ENCODE assay signal across 1 cellular context in the genomic region with DNA sequence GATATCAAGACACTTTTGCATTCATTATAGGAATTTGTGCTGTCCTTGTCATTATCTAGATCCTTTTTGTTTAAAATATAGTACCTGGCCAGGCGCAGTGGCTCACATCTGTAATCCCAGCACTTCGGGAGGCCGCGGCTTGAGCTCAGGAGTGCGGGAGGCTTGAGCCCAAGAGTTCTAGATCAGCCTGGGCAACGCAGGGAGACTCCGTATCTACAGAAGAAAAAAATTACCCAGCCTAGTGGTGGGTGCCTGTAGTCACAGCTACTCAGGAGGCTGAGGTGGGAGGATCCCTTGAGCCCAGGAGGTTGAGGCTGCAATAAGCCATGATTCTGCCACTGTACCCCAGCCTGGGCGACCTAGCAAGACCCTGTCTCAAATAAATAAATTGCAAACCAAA.
TF ChIP-seq lines count a peak whose summit lies in the region.

No MANE protein-coding gene starts in this region.

TF ChIP-seq in K562, 482 proteins besides CTCF, POLR2A, EP300 and RAD21 (continued from another document):
- TF ChIP-seq, protein P1, sequence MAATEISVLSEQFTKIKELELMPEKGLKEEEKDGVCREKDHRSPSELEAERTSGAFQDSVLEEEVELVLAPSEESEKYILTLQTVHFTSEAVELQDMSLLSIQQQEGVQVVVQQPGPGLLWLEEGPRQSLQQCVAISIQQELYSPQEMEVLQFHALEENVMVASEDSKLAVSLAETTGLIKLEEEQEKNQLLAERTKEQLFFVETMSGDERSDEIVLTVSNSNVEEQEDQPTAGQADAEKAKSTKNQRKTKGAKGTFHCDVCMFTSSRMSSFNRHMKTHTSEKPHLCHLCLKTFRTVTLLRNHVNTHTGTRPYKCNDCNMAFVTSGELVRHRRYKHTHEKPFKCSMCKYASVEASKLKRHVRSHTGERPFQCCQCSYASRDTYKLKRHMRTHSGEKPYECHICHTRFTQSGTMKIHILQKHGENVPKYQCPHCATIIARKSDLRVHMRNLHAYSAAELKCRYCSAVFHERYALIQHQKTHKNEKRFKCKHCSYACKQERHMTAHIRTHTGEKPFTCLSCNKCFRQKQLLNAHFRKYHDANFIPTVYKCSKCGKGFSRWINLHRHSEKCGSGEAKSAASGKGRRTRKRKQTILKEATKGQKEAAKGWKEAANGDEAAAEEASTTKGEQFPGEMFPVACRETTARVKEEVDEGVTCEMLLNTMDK (IDR thresholded peaks at IDR 0.05; ENCODE audit: borderline replicate concordance, insufficient read depth, low read depth, low read length, poor library complexity, severe bottlenecking) = no peak
- TF ChIP-seq GABPB1 (CRISPR knock-in tag; IDR thresholded peaks at IDR 0.05) (0 out of 2 replicates have a peak, but pooled peaks have one; percentile 6), MEF2A (IDR thresholded peaks at IDR 0.05; ENCODE audit: control insufficient read depth, low read depth, low read length) (no peak), RFX1 (IDR thresholded peaks at IDR 0.05) (no peak), SP1 (CRISPR knock-in tag; IDR thresholded peaks at IDR 0.05) (no peak), NBN (IDR thresholded peaks at IDR 0.05; ENCODE audit: low read depth) (no peak)
- TF ChIP-seq, protein P2, sequence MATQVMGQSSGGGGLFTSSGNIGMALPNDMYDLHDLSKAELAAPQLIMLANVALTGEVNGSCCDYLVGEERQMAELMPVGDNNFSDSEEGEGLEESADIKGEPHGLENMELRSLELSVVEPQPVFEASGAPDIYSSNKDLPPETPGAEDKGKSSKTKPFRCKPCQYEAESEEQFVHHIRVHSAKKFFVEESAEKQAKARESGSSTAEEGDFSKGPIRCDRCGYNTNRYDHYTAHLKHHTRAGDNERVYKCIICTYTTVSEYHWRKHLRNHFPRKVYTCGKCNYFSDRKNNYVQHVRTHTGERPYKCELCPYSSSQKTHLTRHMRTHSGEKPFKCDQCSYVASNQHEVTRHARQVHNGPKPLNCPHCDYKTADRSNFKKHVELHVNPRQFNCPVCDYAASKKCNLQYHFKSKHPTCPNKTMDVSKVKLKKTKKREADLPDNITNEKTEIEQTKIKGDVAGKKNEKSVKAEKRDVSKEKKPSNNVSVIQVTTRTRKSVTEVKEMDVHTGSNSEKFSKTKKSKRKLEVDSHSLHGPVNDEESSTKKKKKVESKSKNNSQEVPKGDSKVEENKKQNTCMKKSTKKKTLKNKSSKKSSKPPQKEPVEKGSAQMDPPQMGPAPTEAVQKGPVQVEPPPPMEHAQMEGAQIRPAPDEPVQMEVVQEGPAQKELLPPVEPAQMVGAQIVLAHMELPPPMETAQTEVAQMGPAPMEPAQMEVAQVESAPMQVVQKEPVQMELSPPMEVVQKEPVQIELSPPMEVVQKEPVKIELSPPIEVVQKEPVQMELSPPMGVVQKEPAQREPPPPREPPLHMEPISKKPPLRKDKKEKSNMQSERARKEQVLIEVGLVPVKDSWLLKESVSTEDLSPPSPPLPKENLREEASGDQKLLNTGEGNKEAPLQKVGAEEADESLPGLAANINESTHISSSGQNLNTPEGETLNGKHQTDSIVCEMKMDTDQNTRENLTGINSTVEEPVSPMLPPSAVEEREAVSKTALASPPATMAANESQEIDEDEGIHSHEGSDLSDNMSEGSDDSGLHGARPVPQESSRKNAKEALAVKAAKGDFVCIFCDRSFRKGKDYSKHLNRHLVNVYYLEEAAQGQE (CRISPR knock-in tag; IDR thresholded peaks at IDR 0.05; ENCODE audit: low read depth) = no peak
- TF ChIP-seq, protein P3, sequence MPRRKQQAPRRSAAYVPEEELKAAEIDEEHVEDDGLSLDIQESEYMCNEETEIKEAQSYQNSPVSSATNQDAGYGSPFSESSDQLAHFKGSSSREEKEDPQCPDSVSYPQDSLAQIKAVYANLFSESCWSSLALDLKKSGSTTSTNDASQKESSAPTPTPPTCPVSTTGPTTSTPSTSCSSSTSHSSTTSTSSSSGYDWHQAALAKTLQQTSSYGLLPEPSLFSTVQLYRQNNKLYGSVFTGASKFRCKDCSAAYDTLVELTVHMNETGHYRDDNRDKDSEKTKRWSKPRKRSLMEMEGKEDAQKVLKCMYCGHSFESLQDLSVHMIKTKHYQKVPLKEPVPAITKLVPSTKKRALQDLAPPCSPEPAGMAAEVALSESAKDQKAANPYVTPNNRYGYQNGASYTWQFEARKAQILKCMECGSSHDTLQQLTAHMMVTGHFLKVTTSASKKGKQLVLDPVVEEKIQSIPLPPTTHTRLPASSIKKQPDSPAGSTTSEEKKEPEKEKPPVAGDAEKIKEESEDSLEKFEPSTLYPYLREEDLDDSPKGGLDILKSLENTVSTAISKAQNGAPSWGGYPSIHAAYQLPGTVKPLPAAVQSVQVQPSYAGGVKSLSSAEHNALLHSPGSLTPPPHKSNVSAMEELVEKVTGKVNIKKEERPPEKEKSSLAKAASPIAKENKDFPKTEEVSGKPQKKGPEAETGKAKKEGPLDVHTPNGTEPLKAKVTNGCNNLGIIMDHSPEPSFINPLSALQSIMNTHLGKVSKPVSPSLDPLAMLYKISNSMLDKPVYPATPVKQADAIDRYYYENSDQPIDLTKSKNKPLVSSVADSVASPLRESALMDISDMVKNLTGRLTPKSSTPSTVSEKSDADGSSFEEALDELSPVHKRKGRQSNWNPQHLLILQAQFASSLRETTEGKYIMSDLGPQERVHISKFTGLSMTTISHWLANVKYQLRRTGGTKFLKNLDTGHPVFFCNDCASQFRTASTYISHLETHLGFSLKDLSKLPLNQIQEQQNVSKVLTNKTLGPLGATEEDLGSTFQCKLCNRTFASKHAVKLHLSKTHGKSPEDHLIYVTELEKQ (CRISPR knock-in tag; IDR thresholded peaks at IDR 0.05) = no peak
- TF ChIP-seq, protein P4, sequence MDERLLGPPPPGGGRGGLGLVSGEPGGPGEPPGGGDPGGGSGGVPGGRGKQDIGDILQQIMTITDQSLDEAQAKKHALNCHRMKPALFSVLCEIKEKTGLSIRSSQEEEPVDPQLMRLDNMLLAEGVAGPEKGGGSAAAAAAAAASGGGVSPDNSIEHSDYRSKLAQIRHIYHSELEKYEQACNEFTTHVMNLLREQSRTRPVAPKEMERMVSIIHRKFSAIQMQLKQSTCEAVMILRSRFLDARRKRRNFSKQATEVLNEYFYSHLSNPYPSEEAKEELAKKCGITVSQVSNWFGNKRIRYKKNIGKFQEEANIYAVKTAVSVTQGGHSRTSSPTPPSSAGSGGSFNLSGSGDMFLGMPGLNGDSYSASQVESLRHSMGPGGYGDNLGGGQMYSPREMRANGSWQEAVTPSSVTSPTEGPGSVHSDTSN (CRISPR knock-in tag; IDR thresholded peaks at IDR 0.05; ENCODE audit: low read depth) = no peak
- TF ChIP-seq, protein P4 (tag; conservative IDR thresholded peaks at IDR 0.05; ENCODE audit: low read depth) = no peak
TF ChIP-seq in K562: peak in this region for 10.
